14 cellular contexts compared by ENCODE assay signal in the genomic region with DNA sequence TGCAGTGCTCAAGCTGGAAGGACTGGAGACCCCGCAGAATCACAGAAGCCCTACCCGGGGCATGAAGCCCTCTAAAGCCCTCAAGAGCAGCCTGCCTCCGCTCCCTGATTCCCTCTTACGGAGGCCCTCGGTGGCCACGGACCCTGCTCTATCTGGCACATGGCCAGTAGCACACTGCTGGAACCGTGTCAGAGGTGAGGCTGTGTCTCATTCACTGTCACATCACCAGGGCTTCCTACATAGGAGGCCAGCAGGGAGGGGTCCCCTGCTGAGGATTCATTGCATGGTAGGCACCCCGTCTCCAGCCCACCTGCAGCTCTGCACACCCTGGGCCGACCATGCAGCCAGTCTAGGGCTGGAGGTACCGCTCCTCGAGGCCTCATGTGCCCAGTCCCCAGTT.
A peak's percentile ranks its signal among the peaks of the same experiment; 100 is the strongest.
DNase-seq lines count a peak whose midpoint lies in the region; FAIRE-seq and TF ChIP-seq lines count a peak whose summit lies in the region.
"Had no signal": no experiment of that assay in that cellular context is flagged by ENCODE, and none has a peak within 500 bp of the region (broad histone marks: within the 10 kb centered on the region; RNA-seq: fewer than 3 reads in every experiment).

No MANE protein-coding gene starts in this region.

- no peaks in the 10 kb centered on the region for H3K27me3 Mint-ChIP-seq in astrocyte (ENCODE audit: low read depth, unreplicated experiment)

- no peak overlapping the region for H3K23ac ChIP-seq in trophoblast cell (ENCODE audit: low read length)

- FAIRE-seq in astrocyte (lab: Jason Lieb, UNC): no peak

- H3K14ac ChIP-seq in trophoblast cell (ENCODE audit: low read length): no peak overlapping the region

- H3K9ac ChIP-seq in BLaER1 treated with 17β-estradiol and CSF1 and Interleukin-3, amounts not matched to agents 10 nM and 100 nM: no peak overlapping the region
- H3K9ac ChIP-seq in astrocyte (ENCODE audit: low read length) (no peak overlapping the region), trophoblast cell (ENCODE audit: low read length) (peak overlapping the region; percentile 35)

- H3K4ac ChIP-seq in trophoblast cell (ENCODE audit: low read depth, low read length): no peak overlapping the region

- H3K9me3 ChIP-seq in BLaER1 treated with 17β-estradiol and CSF1 and Interleukin-3, amounts not matched to agents 10 nM and 100 nM (replicated peaks in 1 of 11): peaks cover 0 to 12% (median 0%) of the 10 kb centered on the region in 11 experiments; a peak in 4 of 22 replicates
- peaks cover 3% of the 10 kb centered on the region for H3K9me3 ChIP-seq in astrocyte (ENCODE audit: insufficient read depth, low read depth, low read length)
- H3K9me3 ChIP-seq in right atrium auricular region: no peaks in the 10 kb centered on the region
- H3K9me3 ChIP-seq in trophoblast cell (ENCODE audit: insufficient read depth, low read depth, low read length): no peaks in the 10 kb centered on the region
- H3K9me3 ChIP-seq: SJCRH30 had no signal

- H2AK5ac ChIP-seq in trophoblast cell (ENCODE audit: low read length): no peak overlapping the region

- no peak overlapping the region for H3K4me3 ChIP-seq in BLaER1 treated with 17β-estradiol and CSF1 and Interleukin-3, amounts not matched to agents 10 nM and 100 nM
- H3K4me3 ChIP-seq in astrocyte (ENCODE audit: insufficient read depth, low read depth, low read length) (no peak overlapping the region), right atrium auricular region (no peak overlapping the region), trophoblast cell (ENCODE audit: low read depth, low read length) (no peak overlapping the region)
- H3K4me3 ChIP-seq: SJCRH30 had no signal

- TF ChIP-seq CTCF in astrocyte (IDR thresholded peaks at IDR 0.05; ENCODE audit: insufficient read depth, low read depth, low read length) (no peak), right atrium auricular region (IDR thresholded peaks at IDR 0.05) (no peak)

- H3K36me3 ChIP-seq in BLaER1 treated with 17β-estradiol and CSF1 and Interleukin-3, amounts not matched to agents 10 nM and 100 nM: peaks cover 23 to 100% (median 35%) of the 10 kb centered on the region in 11 experiments; a peak in 21 of 22 replicates
- peaks cover 20% of the 10 kb centered on the region for H3K36me3 ChIP-seq in astrocyte (ENCODE audit: insufficient read depth, low read length)
- peaks cover 17% of the 10 kb centered on the region for H3K36me3 ChIP-seq in right atrium auricular region
- H3K36me3 ChIP-seq in trophoblast cell (ENCODE audit: control insufficient read depth in 1 of 2, insufficient read depth in 2 of 2, low read length in 2 of 2): peaks cover 34 to 49% of the 10 kb centered on the region in 2 experiments

- H2AFZ ChIP-seq in astrocyte (ENCODE audit: low read depth, low read length): no peak overlapping the region
- no peak overlapping the region for H2AFZ ChIP-seq in trophoblast cell (ENCODE audit: insufficient read depth, low read length, poor library complexity)

- H4K20me1 ChIP-seq in BLaER1 treated with 17β-estradiol and CSF1 and Interleukin-3, amounts not matched to agents 10 nM and 100 nM: peaks cover 0 to 100% (median 0%) of the 10 kb centered on the region in 11 experiments; a peak in 6 of 22 replicates
- H4K20me1 ChIP-seq in astrocyte (ENCODE audit: insufficient read depth, low read length): peaks cover 39% of the 10 kb centered on the region

- DNase-seq in astrocyte (ENCODE audit: low read depth) (no peak), right atrium auricular region (ENCODE audit: low spot score) (peak; percentile 56), trophoblast cell (no peak), mucosa of gallbladder (ENCODE audit: low spot score) (no peak), substantia nigra (lab: John Stamatoyannopoulos, UW) (no peak)
- no peak for DNase-seq in effector CD4-positive, alpha-beta T cell
- DNase-seq: NCI-H1105 treated with DMSO at 0.1 percent for 48 hours, NCI-H1930, NCI-H446 treated with DMSO at 0.1 percent for 48 hours, NCI-H748 treated with DMSO at 0.1 percent for 48 hours, RPMI8226 had no signal

- no peak overlapping the region for H4K12ac ChIP-seq in trophoblast cell (ENCODE audit: low read depth, low read length)

- peaks cover 11% of the 10 kb centered on the region for H3K79me1 ChIP-seq in trophoblast cell (ENCODE audit: low read length)

- H2BK5ac ChIP-seq in trophoblast cell (ENCODE audit: low read depth, low read length, poor library complexity): no peak overlapping the region

- no peak overlapping the region for H4K8ac ChIP-seq in trophoblast cell (ENCODE audit: low read depth, low read length)

- WGBS in trophoblast cell (ENCODE audit: extremely low coverage, insufficient coverage, insufficient read length): no CpG with 5 or more reads among the region's 11 CpGs

- H2BK120ac ChIP-seq in trophoblast cell (ENCODE audit: insufficient read depth, low read length, poor library complexity): no peak overlapping the region

- peaks cover 55% of the 10 kb centered on the region for H3K4me1 Mint-ChIP-seq in astrocyte (ENCODE audit: low read depth, unreplicated experiment)
- H3K4me1 Mint-ChIP-seq: CD14-positive monocyte had no signal

- no peak overlapping the region for H3K4me3 Mint-ChIP-seq in astrocyte (ENCODE audit: unreplicated experiment)
- H3K4me3 Mint-ChIP-seq: CD14-positive monocyte had no signal

- H3K18ac ChIP-seq in trophoblast cell (ENCODE audit: low read length): peak overlapping the region; percentile 7

- no peak overlapping the region for H2BK12ac ChIP-seq in trophoblast cell (ENCODE audit: low read length)

- peaks cover 6% of the 10 kb centered on the region for H3K9me3 Mint-ChIP-seq in astrocyte (ENCODE audit: unreplicated experiment)
- H3K9me3 Mint-ChIP-seq: CD14-positive monocyte had no signal

- H3K27ac ChIP-seq in BLaER1 treated with 17β-estradiol and CSF1 and Interleukin-3, amounts not matched to agents 10 nM and 100 nM: peak overlapping the region in 1 of 11 experiments; percentile 13; a peak in 1 of 22 replicates
- H3K27ac ChIP-seq in astrocyte (ENCODE audit: low read depth, low read length) (no peak overlapping the region), right atrium auricular region (peak overlapping the region; percentile 91 to 96), trophoblast cell (ENCODE audit: low read depth, low read length) (no peak overlapping the region), substantia nigra (ENCODE audit: low read depth, low read length, poor library complexity, severe bottlenecking) (no peak overlapping the region)

- H4K91ac ChIP-seq in trophoblast cell (ENCODE audit: low read depth, low read length): no peak overlapping the region

- peaks cover 43% of the 10 kb centered on the region for H3K36me3 Mint-ChIP-seq in astrocyte (ENCODE audit: low read depth, unreplicated experiment)

- peaks cover 22 to 49% (median 37%) of the 10 kb centered on the region in 10 experiments for H3K4me1 ChIP-seq in BLaER1 treated with 17β-estradiol and CSF1 and Interleukin-3, amounts not matched to agents 10 nM and 100 nM
- H3K4me1 ChIP-seq in astrocyte (ENCODE audit: insufficient read depth, low read length): peaks cover 28% of the 10 kb centered on the region
- peaks cover 0 to 42% of the 10 kb centered on the region in 2 donors for H3K4me1 ChIP-seq in right atrium auricular region
- peaks cover 14 to 22% of the 10 kb centered on the region in 2 experiments for H3K4me1 ChIP-seq in trophoblast cell (ENCODE audit: control insufficient read depth in 1 of 2, insufficient read depth in 2 of 2, low read length in 2 of 2)

- peak overlapping the region in 6 of 11 experiments; percentile 8 to 66 (median 46); a peak in 6 of 22 replicates for H3K4me2 ChIP-seq in BLaER1 treated with 17β-estradiol and CSF1 and Interleukin-3, amounts not matched to agents 10 nM and 100 nM
- H3K4me2 ChIP-seq in astrocyte (ENCODE audit: low read length) (no peak overlapping the region), trophoblast cell (ENCODE audit: low read length) (no peak overlapping the region)

- H3K27me3 ChIP-seq in BLaER1 treated with 17β-estradiol and CSF1 and Interleukin-3, amounts not matched to agents 10 nM and 100 nM: no peaks in the 10 kb centered on the region
- H3K27me3 ChIP-seq in astrocyte (ENCODE audit: insufficient read depth, low read length) (no peaks in the 10 kb centered on the region), right atrium auricular region (no peaks in the 10 kb centered on the region), trophoblast cell (ENCODE audit: insufficient read depth, low read length) (no peaks in the 10 kb centered on the region)
- H3K27me3 ChIP-seq: SJCRH30 had no signal

- peak overlapping the region; percentile 77 for H3K27ac Mint-ChIP-seq in astrocyte (ENCODE audit: unreplicated experiment)
- H3K27ac Mint-ChIP-seq: CD14-positive monocyte had no signal

- H3K79me2 ChIP-seq in astrocyte (ENCODE audit: insufficient read depth, low read length) (peaks cover 42% of the 10 kb centered on the region), trophoblast cell (ENCODE audit: control insufficient read depth, insufficient read depth, low read length, poor library complexity) (peaks cover 2% of the 10 kb centered on the region)

Comparison
In these comparisons a context has a peak if more than half of its experiments do, and no peak if none do; other contexts are left out.
1. H3K27ac ChIP-seq: peak in right atrium auricular region (2 of 2); none in astrocyte (single experiment), trophoblast cell (single experiment) and substantia nigra (single experiment).
2. H3K4me2 ChIP-seq: peak in BLaER1 treated with 17β-estradiol and CSF1 and Interleukin-3, amounts not matched to agents 10 nM and 100 nM (6 of 11); none in astrocyte (single experiment) and trophoblast cell (single experiment).